ENCODE assay signal across 1 cellular context in genomic region chr11:77820565-77821348, GRCh38.
TF ChIP-seq lines count a peak whose summit lies in the region.

Gene AAMDC (plus strand): TSS chr11:77821144. CDS start chr11:77842497, 21,353 bp downstream.
Gene RSF1 (minus strand): TSS chr11:77820722. CDS start chr11:77820714, 8 bp downstream.

TF ChIP-seq in GM23338, 12 proteins besides CTCF, POLR2A, EP300 and RAD21 (continued from another document):
- TF ChIP-seq ETS1 (IDR thresholded peaks at IDR 0.05) (no peak), STAT1 (IDR thresholded peaks at IDR 0.05; ENCODE audit: unreplicated experiment) (no peak), ZNF462 (CRISPR knock-in tag; IDR thresholded peaks at IDR 0.05) (no peak), EZH2phosphoT487 (IDR thresholded peaks at IDR 0.05; ENCODE audit: unreplicated experiment) (no peak), EZH2 (IDR thresholded peaks at IDR 0.05; ENCODE audit: low read depth, unreplicated experiment) (no peak), POLR2AphosphoS5 (IDR thresholded peaks at IDR 0.05; ENCODE audit: low read depth) (peak; percentile 89)
